ENCODE assay signal across 15 cellular contexts in the genomic region with DNA sequence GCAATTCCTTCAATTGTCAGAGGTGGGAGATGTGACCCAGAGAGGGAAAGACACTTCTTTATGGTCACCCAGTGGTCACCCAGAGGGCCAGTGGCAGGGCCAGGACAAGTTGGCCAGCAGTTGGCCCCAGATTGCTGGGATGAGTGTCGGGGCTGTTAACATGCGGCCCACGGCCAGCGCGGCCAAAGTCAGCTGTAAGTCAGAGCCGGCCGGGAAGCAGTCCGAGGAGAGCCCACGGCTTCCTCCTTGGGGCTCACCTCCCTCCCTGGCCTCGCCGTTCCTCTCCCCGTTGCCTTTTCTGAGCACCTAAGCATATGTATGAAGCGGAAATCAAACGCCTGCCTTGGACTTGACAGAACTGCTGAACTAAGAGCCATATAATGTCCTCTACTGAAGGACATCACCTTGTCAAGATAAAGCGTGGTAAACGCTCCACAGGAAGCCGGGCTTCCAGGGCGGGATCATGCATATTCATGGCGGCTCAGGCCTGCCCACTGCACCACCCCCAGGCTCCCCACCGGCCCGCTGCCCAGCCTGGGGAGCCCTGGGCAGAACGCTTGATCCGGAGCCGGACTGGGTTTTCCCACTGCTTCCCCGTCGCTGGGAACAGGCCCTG.
A peak's percentile ranks its signal among the peaks of the same experiment; 100 is the strongest.
DNase-seq lines count a peak whose midpoint lies in the region; ATAC-seq lines count a peak whose summit lies in the region.
"Had no signal": no experiment of that assay in that cellular context is flagged by ENCODE, and none has a peak within 500 bp of the region (broad histone marks: within the 10 kb centered on the region; RNA-seq: fewer than 3 reads in every experiment).

No MANE protein-coding gene starts in this region.

- H3K4ac ChIP-seq in neuronal stem cell (ENCODE audit: low read length) = no peak overlapping the region

- peak overlapping the region; percentile 76 for H2BK120ac ChIP-seq in neuronal stem cell (ENCODE audit: low read depth, low read length)

- H3K27ac ChIP-seq in iPS-18a (ENCODE audit: low read length) (no peak overlapping the region), neuronal stem cell (replicated peaks; ENCODE audit: low read length) (no peak overlapping the region)
- H3K27ac ChIP-seq: SJSA1, tibial nerve had no signal

- H2BK5ac ChIP-seq in neuronal stem cell (ENCODE audit: low read length) = no peak overlapping the region

- H3K36me3 ChIP-seq in iPS-18a (ENCODE audit: control insufficient read depth, low read depth, low read length) (no peaks in the 10 kb centered on the region), neuronal stem cell (replicated peaks in 1 of 2; ENCODE audit: control insufficient read depth in 2 of 2, insufficient read depth in 2 of 2, low read length in 2 of 2) (no peaks in the 10 kb centered on the region)
- H3K36me3 ChIP-seq: SJSA1, tibial nerve had no signal

- H2AK5ac ChIP-seq in neuronal stem cell (ENCODE audit: low read depth, low read length) = no peak overlapping the region

- intact Hi-C loops in Right ventricle myocardium superior (cut with DNase I) (no loop called here), cardiac septum (cut with DNase I) (no loop called here)

- peaks cover 25% of the 10 kb centered on the region for H3K4me1 ChIP-seq in iPS-18a (ENCODE audit: control insufficient read depth, low read depth, low read length)
- peaks cover 18 to 29% of the 10 kb centered on the region in 2 donors for H3K4me1 ChIP-seq in neuronal stem cell (ENCODE audit: control insufficient read depth in 2 of 2, insufficient read depth in 1 of 2, low read depth in 1 of 2, low read length in 2 of 2)

- H3K4me3 ChIP-seq in iPS-18a (ENCODE audit: low read length) (peak overlapping the region; percentile 28), neuronal stem cell (ENCODE audit: low read length in 2 of 2) (no peak overlapping the region)
- H3K4me3 ChIP-seq: SJSA1 had no signal

- H4K91ac ChIP-seq in neuronal stem cell (ENCODE audit: low read depth, low read length, poor library complexity) = no peak overlapping the region

- no peak overlapping the region for H3K4me2 ChIP-seq in neuronal stem cell (ENCODE audit: insufficient read depth, low read length, poor library complexity, severe bottlenecking)

- peak overlapping the region; percentile 53 for H2AFZ ChIP-seq in neuronal stem cell (ENCODE audit: low read length)

- H2BK15ac ChIP-seq in neuronal stem cell (ENCODE audit: low read length) = peak overlapping the region; percentile 5

- no peaks in the 10 kb centered on the region for H3K79me1 ChIP-seq in neuronal stem cell (ENCODE audit: low read depth, low read length)

- H3K27me3 ChIP-seq in iPS-18a (ENCODE audit: control insufficient read depth, insufficient read depth, low read length) (peaks cover 8% of the 10 kb centered on the region), neuronal stem cell (ENCODE audit: control insufficient read depth in 3 of 3, insufficient read depth in 3 of 3, low read depth in 1 of 3, low read length in 3 of 3) (no peaks in the 10 kb centered on the region)
- H3K27me3 ChIP-seq: tibial nerve had no signal

- H3K23ac ChIP-seq in neuronal stem cell (ENCODE audit: low read depth, low read length, poor library complexity) = no peak overlapping the region

- no CpG with 5 or more reads among the region's 26 CpGs for WGBS in neuronal stem cell (ENCODE audit: extremely low coverage in 2 of 2, insufficient read length in 2 of 2, insufficient replicate concordance in 1 of 2), 2 donors

- DNase-seq in Right ventricle myocardium superior = no peak
- DNase-seq in cardiac septum (ENCODE audit: low spot score) = no peak
- DNase-seq in neuronal stem cell (ENCODE audit: low spot score) = no peak
- no peak for DNase-seq in effector CD4-positive, alpha-beta T cell
- no peak for DNase-seq in OCI-M1 (lab: John Stamatoyannopoulos, UW)
- DNase-seq in NCI-H1436 treated with DMSO at 0.1 percent for 48 hours (lab: John Stamatoyannopoulos, UW) = no peak
- DNase-seq: activated CD8-positive, alpha-beta T cell treated with anti-CD3 and anti-CD28 coated beads for 36 hours; activated effector memory CD4-positive, alpha-beta T cell treated with Interleukin-2 at 50 U/mL for 16 hours; GOT3; NCI-H1092 treated with DMSO at 0.1 percent for 48 hours; NCI-H226 had no signal

- H3K14ac ChIP-seq in neuronal stem cell (ENCODE audit: low read length) = no peak overlapping the region

- peak overlapping the region; percentile 82 for H3K18ac ChIP-seq in neuronal stem cell (ENCODE audit: low read length)

- H3K9ac ChIP-seq in iPS-18a (ENCODE audit: low read length) (no peak overlapping the region), neuronal stem cell (ENCODE audit: low read depth, low read length, poor library complexity) (no peak overlapping the region)

- H3K9me3 ChIP-seq in iPS-18a (ENCODE audit: control insufficient read depth, low read depth, low read length) (no peaks in the 10 kb centered on the region), neuronal stem cell (replicated peaks in 1 of 2; ENCODE audit: control insufficient read depth in 2 of 2, insufficient read depth in 1 of 2, low read depth in 1 of 2, low read length in 2 of 2) (peaks cover 2 to 15% of the 10 kb centered on the region in 2 donors)
- H3K9me3 ChIP-seq: SJSA1, tibial nerve had no signal

- H4K8ac ChIP-seq in neuronal stem cell (ENCODE audit: low read depth, low read length) = no peak overlapping the region

- peak; percentile 56 for ATAC-seq in Right ventricle myocardium superior (ENCODE audit: poor library complexity)
- no peak for ATAC-seq in GM18909 (IDR thresholded peaks at IDR 0.05; ENCODE audit: poor library complexity, unreplicated experiment)
- ATAC-seq: activated CD8-positive, alpha-beta T cell treated with anti-CD3 and anti-CD28 coated beads for 36 hours had no signal

- H2BK12ac ChIP-seq in neuronal stem cell (ENCODE audit: low read length) = no peak overlapping the region
